Comparison of ENCODE assay signal across 14 cellular contexts in genomic region chr21:35203093-35204021, GRCh38.
DNase-seq lines count a peak whose midpoint lies in the region; ATAC-seq, FAIRE-seq and TF ChIP-seq lines count a peak whose summit lies in the region.
"Had no signal": no experiment of that assay in that cellular context is flagged by ENCODE, and none has a peak within 500 bp of the region (broad histone marks: within the 10 kb centered on the region; RNA-seq: fewer than 3 reads in every experiment).

No MANE protein-coding gene starts in this region.

- peak overlapping the region; percentile 68 for H4K91ac ChIP-seq in IMR-90 (ENCODE audit: insufficient read depth, low read depth, low read length)

- no peak for TF ChIP-seq POLR2A in IMR-90 (IDR thresholded peaks at IDR 0.05; ENCODE audit: low read depth, low read length)

- peak overlapping the region; percentile 89 for H3K14ac ChIP-seq in IMR-90 (replicated peaks; ENCODE audit: low read depth, low read length)

- H2BK5ac ChIP-seq in IMR-90 (ENCODE audit: low read depth, low read length, poor library complexity, severe bottlenecking), result peak overlapping the region; percentile 92

- POLR2A ChIA-PET in IMR-90 (lab: Charles Lee; ENCODE audit: unreplicated experiment) (no interaction called here), WTC11 (lab: Charles Lee) (no interaction called here)

- TF ChIP-seq CTCF in IMR-90 (conservative IDR thresholded peaks at IDR 0.05; ENCODE audit: low read depth, low read length) (no peak), coronary artery (IDR thresholded peaks at IDR 0.05) (no peak), nephron (IDR thresholded peaks at IDR 0.05; ENCODE audit: unreplicated experiment in 3 of 3) (no peak), WTC11 (IDR thresholded peaks at IDR 0.05) (no peak), pancreas (IDR thresholded peaks at IDR 0.05) (no peak)

- peak overlapping the region; percentile 20 to 98 (median 58) for H3K27ac Mint-ChIP-seq in nephron
- no peak overlapping the region for H3K27ac Mint-ChIP-seq in WTC11
- H3K27ac Mint-ChIP-seq: type B pancreatic cell had no signal

- no peaks in the 10 kb centered on the region for H3K9me3 ChIP-seq in IMR-90 (ENCODE audit: control insufficient read depth, insufficient read depth, low read length)
- H3K9me3 ChIP-seq in pancreas, result no peaks in the 10 kb centered on the region

- peak overlapping the region; percentile 61; the same call in 1 of the 2 replicates for H3K56ac ChIP-seq in IMR-90 (ENCODE audit: extremely low read depth, insufficient read depth, low read length)

- H3K36me3 ChIP-seq in IMR-90 (ENCODE audit: control insufficient read depth, insufficient read depth, low read length) (no peaks in the 10 kb centered on the region), pancreas (no peaks in the 10 kb centered on the region)

- peaks cover 17% of the 10 kb centered on the region for H3K9me1 ChIP-seq in IMR-90 (ENCODE audit: insufficient read depth, low read length)

- no TSS peak for BruUV-seq in IMR-90 (replicated peaks; lab: Mats Ljungman, UMichigan)

- peak overlapping the region; percentile 5; the same call in 1 of the 2 replicates for H3K9ac ChIP-seq in IMR-90 (ENCODE audit: low read depth, low read length)

- H3K9me3 Mint-ChIP-seq in nephron (no peaks in the 10 kb centered on the region), WTC11 (no peaks in the 10 kb centered on the region)
- H3K9me3 Mint-ChIP-seq: natural killer cell treated with Interleukin-12 subunit alpha and Interleukin-12 subunit beta and Interleukin-15 and Interleukin-18, amount 100 ng/mL, for 72 hours; type B pancreatic cell had no signal

- CTCF ChIA-PET in IMR-90 (lab: Yijun Ruan, JAX), result interaction anchor here (0.6 to 1.3 kb wide), 3 partner anchors 152 to 294 kb away, joined by 3 to 7 read pairs (median 4); partner anchors contain the start of gene RUNX1
- CTCF ChIA-PET in WTC11 (lab: Charles Lee), result interaction anchor here (1.3 kb wide), 1 partner anchor 305 kb away, joined by 5 read pairs; no protein-coding TSS in a partner anchor

- intact Hi-C loops in IMR-90 (cut with micrococcal nuclease), result loop anchor here (1.0 to 10.0 kb wide), 6 partner anchors 53 to 641 kb away; no protein-coding TSS in a partner anchor
- intact Hi-C loops in pancreas (cut with DNase I), result no loop called here

- in situ Hi-C loops in ACHN (cut with HindIII; ENCODE audit: low pct_ligation_motif_present, low pct_unique_long_range_greater_than_20kb, low sequenced_read_pairs), result no loop called here
- in situ Hi-C loops in IMR-90 (cut with MboI; ENCODE audit: low sequenced_read_pairs), result no loop called here

- no peak overlapping the region for H2AK9ac ChIP-seq in IMR-90 (replicated peaks; ENCODE audit: low read depth, low read length, poor library complexity)

- no peaks in the 10 kb centered on the region for H3K27me3 ChIP-seq in IMR-90 (ENCODE audit: control insufficient read depth, insufficient read depth, low read length)
- no peaks in the 10 kb centered on the region for H3K27me3 ChIP-seq in pancreas

- H3K4me1 Mint-ChIP-seq in nephron (peaks cover 62% of the 10 kb centered on the region), WTC11 (peaks cover 16% of the 10 kb centered on the region)

- H2BK15ac ChIP-seq in IMR-90 (ENCODE audit: low read depth, low read length), result peak overlapping the region; percentile 81; the same call in 2 of the 3 replicates

- peak overlapping the region; percentile 61 for H3K23ac ChIP-seq in IMR-90 (ENCODE audit: low read depth, low read length)

- H3K4me3 ChIP-seq in IMR-90 (ENCODE audit: insufficient read depth, low read depth, low read length) (no peak overlapping the region), coronary artery (peak overlapping the region; percentile 5), pancreas (no peak overlapping the region)
- H3K4me3 ChIP-seq: dorsolateral prefrontal cortex had no signal

- peak overlapping the region; percentile 91 for H2BK120ac ChIP-seq in IMR-90 (ENCODE audit: low read depth, low read length)

- H3K27me3 Mint-ChIP-seq in nephron (ENCODE audit: low read depth), result no peaks in the 10 kb centered on the region
- no peaks in the 10 kb centered on the region; the same call in 1 of the 2 replicates for H3K27me3 Mint-ChIP-seq in WTC11 (ENCODE audit: low read depth)

- no peaks in the 10 kb centered on the region for H4K20me1 ChIP-seq in IMR-90 (ENCODE audit: insufficient read depth, low read length)

- peak overlapping the region; percentile 85 for H3K27ac ChIP-seq in IMR-90 (ENCODE audit: insufficient read depth, low read length)
- peak overlapping the region; percentile 65 to 76 for H3K27ac ChIP-seq in coronary artery
- H3K27ac ChIP-seq in pancreas, result peak overlapping the region in 2 of 4 donors; percentile 7 to 25
- H3K27ac ChIP-seq: C4-2B had no signal

- peak overlapping the region; percentile 54; the same call in 1 of the 2 replicates for H3K4me2 ChIP-seq in IMR-90 (ENCODE audit: low read depth, low read length)

- H4K5ac ChIP-seq in IMR-90 (ENCODE audit: low read depth, low read length), result peak overlapping the region; percentile 94

- DNase-seq in ACHN (peak; percentile 42), IMR-90 (peak; percentile 93), coronary artery (ENCODE audit: low spot score) (no peak), MV-4-11 (lab: John Stamatoyannopoulos, UW) (no peak), WTC11 (ENCODE audit: low spot score) (no peak), pancreas (no peak)
- DNase-seq in stimulated activated CD4-positive, alpha-beta T cell treated with anti-CD3 and anti-CD28 coated beads, Interleukin-4, amount 100 ng/mL, for 4 hours, result no peak
- DNase-seq: activated effector memory CD4-positive, alpha-beta T cell treated with Interleukin-2 at 50 U/mL for 16 hours; dorsolateral prefrontal cortex; NCI-H2029 had no signal

- peak overlapping the region; percentile 97 for H2BK20ac ChIP-seq in IMR-90 (ENCODE audit: low read depth, low read length)

- H3K36me3 Mint-ChIP-seq in nephron (ENCODE audit: low read depth) (no peaks in the 10 kb centered on the region), WTC11 (no peaks in the 10 kb centered on the region)
- H3K36me3 Mint-ChIP-seq: natural killer cell treated with Interleukin-12 subunit alpha and Interleukin-12 subunit beta and Interleukin-15 and Interleukin-18, amount 100 ng/mL, for 72 hours; type B pancreatic cell had no signal

- peak overlapping the region; percentile 34 to 90 for H4K8ac ChIP-seq in IMR-90 (ENCODE audit: low read depth in 2 of 2, low read length in 2 of 2)

- WGBS in IMR-90 (ENCODE audit: extremely low coverage in 2 of 2, insufficient read length in 1 of 2), 2 experiments, result no CpG with 5 or more reads among the region's 11 CpGs
- 49 to 57% methylated on average over 11 of the region's 11 CpGs for WGBS in pancreas, 2 donors

- H3K79me1 ChIP-seq in IMR-90 (ENCODE audit: low read depth in 1 of 2, low read length in 2 of 2), result peaks cover 0 to 22% of the 10 kb centered on the region in 2 experiments; a peak in 2 of 4 replicates

- peak overlapping the region; percentile 85 for H3K4ac ChIP-seq in IMR-90 (ENCODE audit: low read depth, low read length)

- H2AFZ ChIP-seq in IMR-90 (replicated peaks; ENCODE audit: low read length, poor library complexity), result no peak overlapping the region

- TF ChIP-seq RAD21 in IMR-90 (IDR thresholded peaks at IDR 0.05; ENCODE audit: low read length), result 0 out of 2 replicates have a peak, but pooled peaks have one; percentile 3

- peak overlapping the region; percentile 94 for H3K18ac ChIP-seq in IMR-90 (ENCODE audit: low read depth, low read length)

- ATAC-seq in IMR-90 (ENCODE audit: low read depth) (peak; percentile 40), WTC11 (no peak), pancreas (no peak)
- ATAC-seq: natural killer cell treated with Interleukin-12 subunit alpha and Interleukin-12 subunit beta and Interleukin-15 and Interleukin-18, amount 100 ng/mL, for 72 hours had no signal

- dilution Hi-C loops in IMR-90 (cut with HindIII; ENCODE audit: low sequenced_read_pairs, unreplicated experiment), result no loop called here

- peak overlapping the region in 1 of 3 experiments; percentile 20 for H3K4me3 Mint-ChIP-seq in nephron
- no peak overlapping the region for H3K4me3 Mint-ChIP-seq in WTC11
- H3K4me3 Mint-ChIP-seq: type B pancreatic cell had no signal

- FAIRE-seq in pancreas (lab: Jason Lieb, UNC), result no peak

- peak overlapping the region; percentile 87 for H2AK5ac ChIP-seq in IMR-90 (ENCODE audit: low read depth, low read length)

- H3K4me1 ChIP-seq in IMR-90 (ENCODE audit: control insufficient read depth, insufficient read depth, low read length) (peaks cover 34% of the 10 kb centered on the region), pancreas (peaks cover 3 to 7% (median 6%) of the 10 kb centered on the region in 3 donors)

TF ChIP-seq in IMR-90, 13 proteins besides CTCF, POLR2A, EP300 and RAD21 (continues in another document):
- TF ChIP-seq SMC3 (IDR thresholded peaks at IDR 0.05; ENCODE audit: low read depth, low read length) (no peak), ELK1 (IDR thresholded peaks at IDR 0.05; ENCODE audit: borderline replicate concordance, low read depth, low read length) (no peak)

TF ChIP-seq in WTC11, 78 proteins besides CTCF, POLR2A, EP300 and RAD21 (continues in another document):
- TF ChIP-seq USF2 (CRISPR knock-in tag; IDR thresholded peaks at IDR 0.05) (no peak), ZNF317 (CRISPR knock-in tag; IDR thresholded peaks at IDR 0.05; ENCODE audit: borderline replicate concordance, low read depth) (no peak)

Comparison
In these comparisons a context has a peak if more than half of its experiments do, and no peak if none do; other contexts are left out.
1. DNase-seq: peak in ACHN (single experiment) and IMR-90 (single experiment); none in coronary artery (single experiment), MV-4-11 (single experiment), stimulated activated CD4-positive, alpha-beta T cell treated with anti-CD3 and anti-CD28 coated beads, Interleukin-4, amount 100 ng/mL, for 4 hours (0 of 2), WTC11 (single experiment) and pancreas (0 of 6).